31 cellular contexts compared by ENCODE assay signal in genomic region chr18:42351455-42351854, GRCh38.
"Had no signal": no experiment of that assay in that cellular context is flagged by ENCODE, and none has a peak within 500 bp of the region (broad histone marks: within the 10 kb centered on the region; RNA-seq: fewer than 3 reads in every experiment).

No MANE protein-coding gene starts in this region.

- H3K4me3 Mint-ChIP-seq: endodermal cell; immature natural killer cell; memory B cell; natural killer cell; neural crest cell; stimulated activated naive CD8-positive, alpha-beta T cell treated with anti-CD3 and anti-CD28 coated beads, Interleukin-15, amount 100 ng/mL, for 72 hours had no signal

- H3K27me3 Mint-ChIP-seq: memory B cell; stimulated activated naive CD8-positive, alpha-beta T cell treated with anti-CD3 and anti-CD28 coated beads, Interleukin-15, amount 100 ng/mL, for 72 hours had no signal

- DNase-seq: dorsolateral prefrontal cortex; effector CD4-positive, alpha-beta T cell; endodermal cell; foreskin keratinocyte; heart left ventricle; immature natural killer cell; islet precursor cell; kidney glomerular epithelial cell; left colon; left ventricle myocardium superior; natural killer cell; stimulated activated CD4-positive, alpha-beta T cell treated with anti-CD3 and anti-CD28 coated beads, Interleukin-12 subunit alpha, Interleukin-12 subunit beta, amount 100 ng/mL, for 4 hours; stimulated activated CD4-positive, alpha-beta T cell treated with anti-CD3 and anti-CD28 coated beads, Interleukin-1b, Interleukin-23, amount 100 ng/mL, for 48 hours; stimulated activated CD4-positive, alpha-beta T cell treated with anti-CD3 and anti-CD28 coated beads, Interleukin-4, amount 100 ng/mL, for 1 hour; stimulated activated CD8-positive, alpha-beta memory T cell treated with anti-CD3 and anti-CD28 coated beads, Interleukin-4, amount 100 ng/mL, for 48 hours; stimulated activated naive CD4-positive, alpha-beta T cell; stimulated activated naive CD8-positive, alpha-beta T cell treated with anti-CD3 and anti-CD28 coated beads, Interleukin-15, amount 100 ng/mL, for 72 hours; transverse colon had no signal

- H3K27ac ChIP-seq: dorsolateral prefrontal cortex, epithelial cell of prostate, foreskin keratinocyte, gastroesophageal sphincter, heart left ventricle, hepatocyte, prostate gland, right atrium auricular region, suprapubic skin, transverse colon, vagina had no signal

- H3K79me2 ChIP-seq: hepatocyte had no signal

- H3K9me3 Mint-ChIP-seq: endodermal cell; memory B cell; neural crest cell; stimulated activated naive CD8-positive, alpha-beta T cell treated with anti-CD3 and anti-CD28 coated beads, Interleukin-15, amount 100 ng/mL, for 72 hours had no signal

- H3K4me1 ChIP-seq: foreskin keratinocyte, gastroesophageal sphincter, heart left ventricle, prostate gland, right atrium auricular region, suprapubic skin, transverse colon, vagina had no signal

- ATAC-seq: esophagus mucosa; foreskin keratinocyte; gastroesophageal sphincter; heart left ventricle; left colon; left ventricle myocardium superior; natural killer cell; sciatic nerve; stimulated activated naive CD8-positive, alpha-beta T cell treated with anti-CD3 and anti-CD28 coated beads, Interleukin-15, amount 100 ng/mL, for 72 hours had no signal

- H3K9me3 ChIP-seq: gastroesophageal sphincter, heart left ventricle, prostate gland, right atrium auricular region, suprapubic skin, transverse colon, vagina had no signal

- H3K4me3 ChIP-seq: dorsolateral prefrontal cortex, gastroesophageal sphincter, heart left ventricle, hepatocyte, lung, prostate gland, right atrium auricular region, smooth muscle cell, suprapubic skin, transverse colon, vagina had no signal

- H3K4me1 Mint-ChIP-seq: endodermal cell; immature natural killer cell; memory B cell; natural killer cell; neural crest cell; stimulated activated naive CD8-positive, alpha-beta T cell treated with anti-CD3 and anti-CD28 coated beads, Interleukin-15, amount 100 ng/mL, for 72 hours had no signal

- H2AFZ ChIP-seq: hepatocyte had no signal

- H3K36me3 ChIP-seq: gastroesophageal sphincter, heart left ventricle, prostate gland, right atrium auricular region, suprapubic skin, transverse colon, vagina had no signal

- H3K4me2 ChIP-seq: hepatocyte, smooth muscle cell had no signal

- H3K27ac Mint-ChIP-seq: endodermal cell; immature natural killer cell; memory B cell; natural killer cell; stimulated activated naive CD8-positive, alpha-beta T cell treated with anti-CD3 and anti-CD28 coated beads, Interleukin-15, amount 100 ng/mL, for 72 hours had no signal

- H3K36me3 Mint-ChIP-seq: immature natural killer cell, memory B cell, natural killer cell had no signal

- H3K27me3 ChIP-seq: dorsolateral prefrontal cortex, foreskin keratinocyte, gastroesophageal sphincter, heart left ventricle, hepatocyte, right atrium auricular region, suprapubic skin, transverse colon, vagina had no signal
